Comparison of ENCODE assay signal across 19 cellular contexts in genomic region chr4:184099033-184099432, GRCh38.
A peak's percentile ranks its signal among the peaks of the same experiment; 100 is the strongest.
DNase-seq lines count a peak whose midpoint lies in the region; ATAC-seq, FAIRE-seq and TF ChIP-seq lines count a peak whose summit lies in the region.
"Had no signal": no experiment of that assay in that cellular context is flagged by ENCODE, and none has a peak within 500 bp of the region (broad histone marks: within the 10 kb centered on the region; RNA-seq: fewer than 3 reads in every experiment).

No MANE protein-coding gene starts in this region.

- no TSS peak for BruUV-seq in PC-3 (replicated peaks; lab: Mats Ljungman, UMichigan)

- H3K4me2 ChIP-seq in PC-3 (ENCODE audit: low read length) = no peak overlapping the region

- peaks cover 0 to 4% (median 0%) of the 10 kb centered on the region in 4 donors for H3K27me3 ChIP-seq in esophagus squamous epithelium
- H3K27me3 ChIP-seq in PC-3 (ENCODE audit: low read length) = peaks cover 14% of the 10 kb centered on the region; the same call in 1 of the 2 replicates

- WGBS in esophagus squamous epithelium, 2 donors = 82% methylated on average over 2 of the region's 3 CpGs; no CpG with 5 or more reads in 1 of the 2 donors

- H3K4me3 ChIP-seq in esophagus squamous epithelium = no peak overlapping the region
- H3K4me3 ChIP-seq in PC-3 (ENCODE audit: low read length) = no peak overlapping the region

- no peaks in the 10 kb centered on the region for H3K79me2 ChIP-seq in PC-3 (ENCODE audit: low read length)

- no peak for TF ChIP-seq CTCF in esophagus squamous epithelium (IDR thresholded peaks at IDR 0.05)
- TF ChIP-seq CTCF in PC-3 (conservative IDR thresholded peaks at IDR 0.05; ENCODE audit: low read depth, low read length) = no peak

- no peak for TF ChIP-seq POLR2A in esophagus squamous epithelium (IDR thresholded peaks at IDR 0.05)
- no peak for TF ChIP-seq POLR2A in H54 (IDR thresholded peaks at IDR 0.05; ENCODE audit: low read depth, low read length)

- no peaks in the 10 kb centered on the region for H3K9me2 ChIP-seq in PC-3 (replicated peaks; ENCODE audit: low read length)

- no peaks in the 10 kb centered on the region for H3K36me3 ChIP-seq in esophagus squamous epithelium
- H3K36me3 ChIP-seq in PC-3 (ENCODE audit: low read depth, low read length) = no peaks in the 10 kb centered on the region

- H3K9me3 ChIP-seq in esophagus squamous epithelium (no peaks in the 10 kb centered on the region), PC-3 (ENCODE audit: low read length) (no peaks in the 10 kb centered on the region)

- POLR2A ChIA-PET in PC-3 (lab: Charles Lee; ENCODE audit: unreplicated experiment) = no interaction called here

- no peak overlapping the region for H3K9ac ChIP-seq in PC-3 (ENCODE audit: low read length)

- no peak overlapping the region for H2AFZ ChIP-seq in PC-3 (ENCODE audit: low read length)

- intact Hi-C loops in left ventricle myocardium superior (cut with micrococcal nuclease) = no loop called here
- intact Hi-C loops in Right ventricle myocardium superior (cut with DNase I) = no loop called here
- intact Hi-C loops in esophagus squamous epithelium (cut with DNase I) = loop anchor here (10.0 kb wide), 1 partner anchor 254 kb away; no protein-coding TSS in a partner anchor
- intact Hi-C loops in PC-3 (cut with micrococcal nuclease) = no loop called here

- FAIRE-seq in H54 (lab: Jason Lieb, UNC) = no peak
- FAIRE-seq: GM18507 had no signal

- DNase-seq in left ventricle myocardium superior (no peak), Right ventricle myocardium superior (no peak), NCI-H2171 (lab: John Stamatoyannopoulos, UW) (peak; percentile 36), esophagus squamous epithelium (lab: John Stamatoyannopoulos, UW) (no peak), PC-3 (no peak), H54 (ENCODE audit: insufficient read length, low spot score) (no peak)
- DNase-seq: Calu3, H7, Karpas-422, NCI-H1436, NCI-H187, NCI-H2081 treated with DMSO at 0.1 percent for 48 hours, NCI-H446, NCI-H774, RPMI8226, SHP77 had no signal

- ATAC-seq in left ventricle myocardium superior (peak; percentile 5), Right ventricle myocardium superior (ENCODE audit: poor library complexity) (no peak), PC-3 (no peak), GM21786 (IDR thresholded peaks at IDR 0.05; ENCODE audit: unreplicated experiment) (no peak)

- H3K27ac ChIP-seq in esophagus squamous epithelium = peak overlapping the region in 3 of 4 donors; percentile 28 to 59 (median 58)
- no peak overlapping the region for H3K27ac ChIP-seq in PC-3 (ENCODE audit: low read length)
- H3K27ac ChIP-seq: HL-60 had no signal

- H3K4me1 ChIP-seq in esophagus squamous epithelium (peaks cover 0 to 25% (median 0%) of the 10 kb centered on the region in 3 donors), PC-3 (ENCODE audit: insufficient read depth, low read length) (no peaks in the 10 kb centered on the region)

- no peaks in the 10 kb centered on the region for H4K20me1 ChIP-seq in PC-3 (ENCODE audit: low read length)

- CTCF ChIA-PET in PC-3 (lab: Charles Lee) = no interaction called here

- no peaks in the 10 kb centered on the region for H3F3A ChIP-seq in PC-3 (ENCODE audit: low read length, unreplicated experiment)
